In genomic region chr3:183108002-183108449, GRCh38 we compare ENCODE assay signal across 15 cellular contexts. TPM values are rescaled to one million over a fixed set of nuclear protein-coding genes. Genes with fewer than 3 reads are reported as not detected.
DNase-seq lines count a peak whose midpoint lies in the region; ATAC-seq, FAIRE-seq and TF ChIP-seq lines count a peak whose summit lies in the region.
"Had no signal": no experiment of that assay in that cellular context is flagged by ENCODE, and none has a peak within 500 bp of the region (broad histone marks: within the 10 kb centered on the region; RNA-seq: fewer than 3 reads in every experiment).

No MANE protein-coding gene starts in this region.

- intact Hi-C loops in body of pancreas (cut with DNase I) (no loop called here), mucosa of descending colon (cut with DNase I, micrococcal nuclease) (no loop called here)

- peaks cover 22% of the 10 kb centered on the region for H3K4me1 ChIP-seq in body of pancreas
- peaks cover 9% of the 10 kb centered on the region for H3K4me1 ChIP-seq in mucosa of descending colon (ENCODE audit: low read depth)
- H3K4me1 ChIP-seq: Peyer's patch had no signal

- ATAC-seq in body of pancreas (peak; percentile 92), mucosa of descending colon (peak; percentile 86), GM21786 (IDR thresholded peaks at IDR 0.05; ENCODE audit: unreplicated experiment) (no peak)
- no peak for ATAC-seq in stimulated activated naive CD8-positive, alpha-beta T cell treated with anti-CD3 and anti-CD28 coated beads, Interleukin-15, Interleukin-2, amounts not matched to agents 100 U/mL and 50 U/mL, for 24 hours
- ATAC-seq: naive thymus-derived CD4-positive, alpha-beta T cell; stimulated activated naive CD8-positive, alpha-beta T cell treated with anti-CD3 and anti-CD28 coated beads, Interleukin-15, amount 100 ng/mL, for 72 hours had no signal

- CTCF ChIA-PET in GM10248 (lab: Yijun Ruan, JAX): interaction anchor here (1.1 to 1.6 kb wide), 2 partner anchors 11 to 15 kb away, joined by 3 read pairs; no protein-coding TSS in a partner anchor

- TF ChIP-seq POLR2A in GM12891 (IDR thresholded peaks at IDR 0.05; ENCODE audit: low read depth, low read length) (no peak), body of pancreas (IDR thresholded peaks at IDR 0.05) (no peak)

- H3K36me3 ChIP-seq in body of pancreas (replicated peaks in 1 of 2; ENCODE audit: insufficient read depth in 1 of 2, low read depth in 2 of 2) (no peaks in the 10 kb centered on the region), mucosa of descending colon (ENCODE audit: low read depth) (no peaks in the 10 kb centered on the region)
- H3K36me3 ChIP-seq: heart right ventricle, Peyer's patch had no signal

- peak overlapping the region; percentile 39 to 69 (median 61) for H3K27ac ChIP-seq in body of pancreas
- H3K27ac ChIP-seq: Peyer's patch had no signal

- H3K4me3 ChIP-seq in body of pancreas: no peak overlapping the region
- no peak overlapping the region for H3K4me3 ChIP-seq in mucosa of descending colon
- H3K4me3 ChIP-seq: dorsolateral prefrontal cortex, heart right ventricle, Peyer's patch had no signal

- TF ChIP-seq CTCF in body of pancreas (IDR thresholded peaks at IDR 0.05) (no peak), mucosa of descending colon (IDR thresholded peaks at IDR 0.05) (no peak), GM10248 (IDR thresholded peaks at IDR 0.05; ENCODE audit: control extremely low read depth, extremely low read depth, low read depth, missing control alignments) (no peak)

- DNase-seq in GM12891 (ENCODE audit: insufficient read length, low spot score) (no peak), NCI-H2196 (lab: John Stamatoyannopoulos, UW; ENCODE audit: unreplicated experiment) (peak; percentile 64), body of pancreas (no peak), mucosa of descending colon (no peak), GM10248 (ENCODE audit: extremely low spot score) (no peak), SKM-1 (lab: John Stamatoyannopoulos, UW; ENCODE audit: unreplicated experiment) (no peak)
- DNase-seq in stimulated activated naive CD8-positive, alpha-beta T cell treated with anti-CD3 and anti-CD28 coated beads, Interleukin-15, Interleukin-2, amounts not matched to agents 100 U/mL and 50 U/mL, for 24 hours: no peak
- DNase-seq: activated CD4-positive, alpha-beta T cell treated with anti-CD3 and anti-CD28 coated beads for 1 hour; DMS79; dorsolateral prefrontal cortex; heart right ventricle; naive thymus-derived CD4-positive, alpha-beta T cell; Peyer's patch; stimulated activated naive CD8-positive, alpha-beta T cell treated with anti-CD3 and anti-CD28 coated beads, Interleukin-15, amount 100 ng/mL, for 72 hours had no signal

- POLR2A ChIA-PET in GM10248 (lab: Yijun Ruan, JAX): no interaction called here

- no peaks in the 10 kb centered on the region for H3K9me3 ChIP-seq in body of pancreas
- no peaks in the 10 kb centered on the region for H3K9me3 ChIP-seq in mucosa of descending colon
- H3K9me3 ChIP-seq: Peyer's patch had no signal

- FAIRE-seq in GM12891 (lab: Jason Lieb, UNC): no peak

- 2 to 4% methylated on average over 2 of the region's 2 CpGs for WGBS in body of pancreas, 2 donors

- no peaks in the 10 kb centered on the region for H3K27me3 ChIP-seq in body of pancreas
- H3K27me3 ChIP-seq: dorsolateral prefrontal cortex, Peyer's patch had no signal

TF ChIP-seq in GM12891, 5 proteins besides CTCF, POLR2A, EP300 and RAD21:
- TF ChIP-seq POU2F2 (IDR thresholded peaks at IDR 0.05; ENCODE audit: low read depth, low read length) (no peak), TAF1 (IDR thresholded peaks at IDR 0.05; ENCODE audit: low read depth, low read length) (no peak), SPI1 (IDR thresholded peaks at IDR 0.05; ENCODE audit: low read depth, low read length) (0 out of 2 replicates have a peak, but pooled peaks have one; percentile 11), POLR2AphosphoS5 (IDR thresholded peaks at IDR 0.05; ENCODE audit: low read depth, low read length) (no peak)

RNA-seq across cellular contexts. Expression of gene MCCC1, which starts 8.7 kb away (rescaled TPM):
- 42.5 TPM for polyA plus RNA-seq in GM12891 (2012; ENCODE audit: low read depth, missing spikeins)
- 10 to 100 TPM; 50.8 to 63.9 TPM for total RNA-seq in body of pancreas
- 10 to 100 TPM; 28.1 to 36.5 (median 32.8) TPM for total RNA-seq in mucosa of descending colon

RNA-seq across cellular contexts. Expression of gene LAMP3, which starts 54.5 kb away (rescaled TPM):
- 57.1 TPM for polyA plus RNA-seq in GM12891 (2012; ENCODE audit: low read depth, missing spikeins)
- 1 to 10 TPM; 1.3 to 2.6 TPM for total RNA-seq in body of pancreas
- total RNA-seq in mucosa of descending colon: under 1 TPM; 0.44 to 0.99 (median 0.49) TPM

Comparison
In these comparisons a context has a peak if more than half of its experiments do, and no peak if none do; other contexts are left out.
1. ATAC-seq: peak in body of pancreas (single experiment) and mucosa of descending colon (single experiment); none in stimulated activated naive CD8-positive, alpha-beta T cell treated with anti-CD3 and anti-CD28 coated beads, Interleukin-15, Interleukin-2, amounts not matched to agents 100 U/mL and 50 U/mL, for 24 hours (single experiment) and GM21786 (single experiment).